ENCODE assay signal across 19 cellular contexts in the genomic region with DNA sequence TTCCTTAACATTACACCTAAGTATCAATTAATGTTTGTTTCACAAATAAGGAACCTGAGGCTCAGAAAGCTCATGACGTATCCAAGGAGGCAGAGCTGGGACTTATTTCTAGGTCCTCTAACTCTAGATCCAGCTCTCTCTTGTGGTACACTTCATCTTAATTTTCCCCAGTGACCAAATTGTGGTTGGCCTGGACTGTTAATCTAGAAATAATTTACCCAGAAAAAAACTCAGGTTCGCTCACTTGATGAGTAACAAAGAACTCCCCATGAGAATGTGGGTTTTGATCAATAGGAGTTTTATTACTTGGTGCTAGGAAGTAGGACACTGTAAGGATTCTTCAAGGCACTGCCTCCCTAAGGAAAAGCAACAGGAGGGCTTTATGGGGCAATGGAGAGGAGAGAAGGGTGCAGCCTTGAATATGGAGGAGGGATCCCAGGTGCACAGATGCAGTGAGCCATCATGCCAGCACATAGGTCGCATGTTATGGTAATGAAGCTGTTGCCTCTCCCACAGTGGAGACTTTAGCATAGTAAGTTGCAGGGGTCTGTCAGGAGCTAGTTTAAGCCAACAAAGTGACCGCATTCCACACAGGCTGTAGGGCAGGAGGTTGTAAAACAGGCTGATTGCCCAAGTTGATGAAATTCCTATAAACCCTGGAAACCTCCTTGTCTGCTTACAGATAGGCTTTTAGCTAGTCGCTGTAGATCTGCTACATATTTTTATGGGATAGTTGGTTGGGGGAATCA. TPM values are rescaled to one million over a fixed set of nuclear protein-coding genes. Genes with fewer than 3 reads are reported as not detected.
DNase-seq lines count a peak whose midpoint lies in the region; ATAC-seq, FAIRE-seq and TF ChIP-seq lines count a peak whose summit lies in the region.
"Had no signal": no experiment of that assay in that cellular context is flagged by ENCODE, and none has a peak within 500 bp of the region (broad histone marks: within the 10 kb centered on the region; RNA-seq: fewer than 3 reads in every experiment).

No MANE protein-coding gene starts in this region.

- H3K27ac Mint-ChIP-seq in mesothelial cell of epicardium = peak overlapping the region; percentile 57
- H3K27ac Mint-ChIP-seq in activated naive CD8-positive, alpha-beta T cell treated with anti-CD3 and anti-CD28 coated beads for 36 hours = no peak overlapping the region
- H3K27ac Mint-ChIP-seq: activated CD8-positive, alpha-beta T cell treated with anti-CD3 and anti-CD28 coated beads for 36 hours; activated naive CD4-positive, alpha-beta T cell treated with anti-CD3 and anti-CD28 coated beads, Interleukin-2, amount 10 ng/mL, durations not matched to agents 7 days and 5 days; T-cell had no signal

- no peak for FAIRE-seq in small intestine (lab: Jason Lieb, UNC)

- ATAC-seq in GM19025 (IDR thresholded peaks at IDR 0.05; ENCODE audit: low read depth, unreplicated experiment) = peak; percentile 78
- peak; percentile 77 for ATAC-seq in HG02678 (IDR thresholded peaks at IDR 0.05; ENCODE audit: unreplicated experiment)
- peak; percentile 81 for ATAC-seq in HG03460 (IDR thresholded peaks at IDR 0.05; ENCODE audit: unreplicated experiment)
- ATAC-seq in HG03280 (IDR thresholded peaks at IDR 0.05; ENCODE audit: unreplicated experiment) = no peak
- ATAC-seq: activated CD8-positive, alpha-beta T cell treated with anti-CD3 and anti-CD28 coated beads for 36 hours; T-cell had no signal

- peaks cover 26% of the 10 kb centered on the region for H3K4me1 Mint-ChIP-seq in mesothelial cell of epicardium
- no peaks in the 10 kb centered on the region for H3K4me1 Mint-ChIP-seq in activated naive CD8-positive, alpha-beta T cell treated with anti-CD3 and anti-CD28 coated beads for 36 hours
- H3K4me1 Mint-ChIP-seq: activated naive CD4-positive, alpha-beta T cell treated with anti-CD3 and anti-CD28 coated beads, Interleukin-2, amount 10 ng/mL, durations not matched to agents 7 days and 5 days had no signal

- H3K9me3 ChIP-seq in small intestine (ENCODE audit: control insufficient read depth, low read depth) = no peaks in the 10 kb centered on the region
- H3K9me3 ChIP-seq: esophagus squamous epithelium, stomach had no signal

- H3K36me3 ChIP-seq in small intestine (ENCODE audit: control insufficient read depth in 2 of 2, insufficient read depth in 2 of 2, low read length in 2 of 2) = peaks cover 0 to 2% of the 10 kb centered on the region in 2 donors
- H3K36me3 ChIP-seq: stomach had no signal

- TF ChIP-seq CTCF in mesothelial cell of epicardium (IDR thresholded peaks at IDR 0.05; ENCODE audit: unreplicated experiment) = no peak

- no peak overlapping the region for H3K4me3 Mint-ChIP-seq in mesothelial cell of epicardium
- H3K4me3 Mint-ChIP-seq in activated naive CD8-positive, alpha-beta T cell treated with anti-CD3 and anti-CD28 coated beads for 36 hours = no peak overlapping the region
- H3K4me3 Mint-ChIP-seq: activated CD8-positive, alpha-beta T cell treated with anti-CD3 and anti-CD28 coated beads for 36 hours; activated naive CD4-positive, alpha-beta T cell treated with anti-CD3 and anti-CD28 coated beads, Interleukin-2, amount 10 ng/mL, durations not matched to agents 7 days and 5 days; T-cell had no signal

- H3K36me3 Mint-ChIP-seq in mesothelial cell of epicardium = peaks cover 24% of the 10 kb centered on the region
- peaks cover 28% of the 10 kb centered on the region for H3K36me3 Mint-ChIP-seq in activated naive CD8-positive, alpha-beta T cell treated with anti-CD3 and anti-CD28 coated beads for 36 hours

- H3K27ac ChIP-seq in small intestine (ENCODE audit: low read depth in 1 of 2, low read length in 1 of 2) = no peak overlapping the region
- H3K27ac ChIP-seq: BLaER1 treated with 17β-estradiol and CSF1 and Interleukin-3, amounts not matched to agents 10 nM and 100 nM; esophagus squamous epithelium; stomach had no signal

- peaks cover 6% of the 10 kb centered on the region for H3K9me3 Mint-ChIP-seq in mesothelial cell of epicardium
- H3K9me3 Mint-ChIP-seq in activated naive CD8-positive, alpha-beta T cell treated with anti-CD3 and anti-CD28 coated beads for 36 hours = peaks cover 10% of the 10 kb centered on the region
- H3K9me3 Mint-ChIP-seq: activated naive CD4-positive, alpha-beta T cell treated with anti-CD3 and anti-CD28 coated beads, Interleukin-2, amount 10 ng/mL, durations not matched to agents 7 days and 5 days had no signal

- H3K4me3 ChIP-seq in small intestine (ENCODE audit: low read depth in 1 of 2, low read length in 2 of 2) = no peak overlapping the region
- H3K4me3 ChIP-seq: BLaER1 treated with 17β-estradiol and CSF1 and Interleukin-3, amounts not matched to agents 10 nM and 100 nM; esophagus squamous epithelium; stomach had no signal

- no peak for DNase-seq in mesothelial cell of epicardium (ENCODE audit: low spot score in 2 of 2, unreplicated experiment in 2 of 2)
- no peak for DNase-seq in activated naive CD8-positive, alpha-beta T cell treated with anti-CD3 and anti-CD28 coated beads for 36 hours
- no peak for DNase-seq in pons (ENCODE audit: low spot score)
- DNase-seq in small intestine = no peak
- DNase-seq: activated CD8-positive, alpha-beta T cell treated with anti-CD3 and anti-CD28 coated beads for 36 hours; activated naive CD4-positive, alpha-beta T cell treated with anti-CD3 and anti-CD28 coated beads, Interleukin-2, amount 10 ng/mL, durations not matched to agents 7 days and 5 days; esophagus squamous epithelium; GDM1; Kasumi-1; NCI-H2171 treated with DMSO at 0.1 percent for 48 hours; OCI-M1; stimulated activated CD4-positive, alpha-beta T cell treated with anti-CD3 and anti-CD28 coated beads, Interleukin-4, amount 100 ng/mL, for 24 hours; stomach; T-cell had no signal

- H3K27me3 ChIP-seq in small intestine (ENCODE audit: control insufficient read depth in 2 of 2, insufficient read depth in 2 of 2, low read length in 2 of 2) = no peaks in the 10 kb centered on the region
- H3K27me3 ChIP-seq: BLaER1 treated with 17β-estradiol and CSF1 and Interleukin-3, amounts not matched to agents 10 nM and 100 nM; esophagus squamous epithelium; stomach had no signal

- no peaks in the 10 kb centered on the region for H3K4me1 ChIP-seq in small intestine (ENCODE audit: control insufficient read depth in 2 of 2, insufficient read depth in 1 of 2, low read depth in 1 of 2, low read length in 1 of 2)
- H3K4me1 ChIP-seq: esophagus squamous epithelium had no signal

- no peaks in the 10 kb centered on the region for H3K27me3 Mint-ChIP-seq in mesothelial cell of epicardium (ENCODE audit: low read depth)
- no peaks in the 10 kb centered on the region for H3K27me3 Mint-ChIP-seq in activated naive CD8-positive, alpha-beta T cell treated with anti-CD3 and anti-CD28 coated beads for 36 hours
- H3K27me3 Mint-ChIP-seq: activated CD8-positive, alpha-beta T cell treated with anti-CD3 and anti-CD28 coated beads for 36 hours; activated naive CD4-positive, alpha-beta T cell treated with anti-CD3 and anti-CD28 coated beads, Interleukin-2, amount 10 ng/mL, durations not matched to agents 7 days and 5 days; T-cell had no signal

- 91 to 93% (median 92%) methylated on average over 5 of the region's 5 CpGs for WGBS in small intestine, 3 donors

RNA-seq across cellular contexts. Expression of gene RAP2A, which starts 14.7 kb away (rescaled TPM):
- 28.7 to 31.8 TPM (median 31.3 TPM) in 3 replicates for total RNA-seq in mesothelial cell of epicardium
- 10 to 100 TPM; 16.2 to 18.6 TPM for total RNA-seq in activated naive CD8-positive, alpha-beta T cell treated with anti-CD3 and anti-CD28 coated beads for 36 hours
- polyA plus RNA-seq in small intestine = 1 to 10 TPM; 6.2 to 8.7 (median 8.2) TPM
